Comparison of ENCODE assay signal across 18 cellular contexts in the genomic region with DNA sequence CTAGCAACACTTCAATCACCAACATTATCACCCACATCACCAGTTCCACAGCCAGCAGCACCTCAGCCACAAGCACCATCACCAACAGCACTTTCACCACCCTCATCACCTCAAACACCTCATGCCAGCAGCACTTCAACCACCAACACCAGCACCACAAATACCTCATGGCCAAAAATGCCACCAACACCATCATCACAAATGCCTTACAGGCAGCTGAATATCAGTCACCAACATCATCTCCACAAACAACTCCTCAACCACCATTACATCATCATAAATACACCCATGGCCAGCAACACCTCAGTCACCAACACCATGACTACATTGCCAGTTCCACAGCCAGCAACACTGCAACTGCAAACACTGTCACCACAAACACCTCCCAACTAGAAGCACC. TPM values are rescaled to one million over a fixed set of nuclear protein-coding genes. Genes with fewer than 3 reads are reported as not detected.
"Had no signal": no experiment of that assay in that cellular context is flagged by ENCODE, and none has a peak within 500 bp of the region (broad histone marks: within the 10 kb centered on the region; RNA-seq: fewer than 3 reads in every experiment).

No MANE protein-coding gene starts in this region.

- H3K79me2 ChIP-seq: hepatocyte had no signal

- H3K4me1 ChIP-seq: right atrium auricular region, upper lobe of right lung had no signal

- H3K9me3 ChIP-seq: right atrium auricular region, upper lobe of right lung had no signal

- H3K27ac Mint-ChIP-seq: brain; dendritic cell treated with granulocyte-macrophage colony-stimulating factor and Interleukin-4, amounts not matched to agents 40 ng/mL and 50 ng/mL, for 4 days; endodermal cell had no signal

- H3K4me1 Mint-ChIP-seq: brain, endodermal cell had no signal

- H3K9me3 Mint-ChIP-seq: brain; dendritic cell treated with granulocyte-macrophage colony-stimulating factor and Interleukin-4, amounts not matched to agents 40 ng/mL and 50 ng/mL, for 4 days; endodermal cell had no signal

- H3K27ac ChIP-seq: hepatocyte, right atrium auricular region, upper lobe of right lung had no signal

- H3K4me2 ChIP-seq: hepatocyte had no signal

- H3K27me3 ChIP-seq: hepatocyte, right atrium auricular region had no signal

- H3K4me3 ChIP-seq: hepatocyte, right atrium auricular region, upper lobe of right lung had no signal

- H3K27me3 Mint-ChIP-seq: dendritic cell treated with granulocyte-macrophage colony-stimulating factor and Interleukin-4, amounts not matched to agents 40 ng/mL and 50 ng/mL, for 4 days had no signal

- H3K36me3 Mint-ChIP-seq: brain had no signal

- H3K4me3 Mint-ChIP-seq: brain; dendritic cell treated with granulocyte-macrophage colony-stimulating factor and Interleukin-4, amounts not matched to agents 40 ng/mL and 50 ng/mL, for 4 days; endodermal cell had no signal

- H2AFZ ChIP-seq: hepatocyte had no signal

- H3K36me3 ChIP-seq: right atrium auricular region, upper lobe of right lung had no signal

- DNase-seq: activated CD4-positive, CD25-positive, alpha-beta regulatory T cell; activated CD8-positive, alpha-beta memory T cell treated with anti-CD3 and anti-CD28 coated beads for 24 hours; activated naive CD4-positive, alpha-beta T cell; activated T-cell treated with anti-CD3 and anti-CD28 coated beads for 4 hours; amniotic stem cell; cerebellar nuclear complex; endodermal cell; erythroblast; left ventricle myocardium superior; mesendoderm; posterior cingulate gyrus; upper lobe of right lung had no signal

- ATAC-seq: left ventricle myocardium superior, upper lobe of right lung had no signal

RNA-seq across cellular contexts. Expression of a gene that starts 10.4 kb away (rescaled TPM):
- total RNA-seq: endodermal cell, hepatocyte, kidney epithelial cell, right atrium auricular region had no signal
- polyA plus RNA-seq: hepatocyte had no signal

RNA-seq across cellular contexts. Expression of a gene that starts 14.6 kb away (rescaled TPM):
- total RNA-seq: endodermal cell, hepatocyte, kidney epithelial cell, temporal lobe had no signal
- polyA plus RNA-seq: hepatocyte had no signal

RNA-seq across cellular contexts. Expression of a gene that starts 22.6 kb away (rescaled TPM):
- total RNA-seq: endodermal cell, hepatocyte, left ventricle myocardium superior, right atrium auricular region had no signal

RNA-seq across cellular contexts. Expression of a gene that starts 40.4 kb away (rescaled TPM):
- total RNA-seq: endodermal cell, hepatocyte, kidney epithelial cell had no signal
- polyA plus RNA-seq: hepatocyte had no signal
